ENCODE assay signal across 7 cellular contexts in genomic region chr1:169022648-169023047, GRCh38.
"Had no signal": no experiment of that assay in that cellular context is flagged by ENCODE, and none has a peak within 500 bp of the region (broad histone marks: within the 10 kb centered on the region; RNA-seq: fewer than 3 reads in every experiment).

No MANE protein-coding gene starts in this region.

- H3K4me2 ChIP-seq: GM23338 had no signal

- FAIRE-seq: H1, H54, HTR-8/SVneo had no signal

- ATAC-seq: GM23338 had no signal

- H3K4me3 ChIP-seq: GM23338 had no signal

- DNase-seq: H9, HCEC 1CT, KG1 had no signal

- H2AFZ ChIP-seq: GM23338 had no signal
